Comparison of ENCODE assay signal across 8 cellular contexts in genomic region chr7:129225931-129226572, GRCh38. TPM values are rescaled to one million over a fixed set of nuclear protein-coding genes. Genes with fewer than 3 reads are reported as not detected.
A peak's percentile ranks its signal among the peaks of the same experiment; 100 is the strongest.
DNase-seq lines count a peak whose midpoint lies in the region; TF ChIP-seq lines count a peak whose summit lies in the region.

No MANE protein-coding gene starts in this region.

- H3K27ac ChIP-seq in SU-DHL-6 (ENCODE audit: low read depth, low read length): no peak overlapping the region

- no peaks in the 10 kb centered on the region for H3K9me3 Mint-ChIP-seq in activated CD4-positive, alpha-beta T cell treated with anti-CD3 and anti-CD28 coated beads, Interleukin-2, amount 10 ng/mL, durations not matched to agents 24 days and 14 days

- H3K9ac ChIP-seq in SU-DHL-6 (ENCODE audit: low read length): peak overlapping the region; percentile 73

- H3K9me3 ChIP-seq in SU-DHL-6 (ENCODE audit: insufficient read depth, low read length): no peaks in the 10 kb centered on the region

- no peaks in the 10 kb centered on the region for H3K9me2 ChIP-seq in SU-DHL-6 (replicated peaks; ENCODE audit: insufficient read depth, low read length)

- H3K4me1 Mint-ChIP-seq in activated CD4-positive, alpha-beta T cell treated with anti-CD3 and anti-CD28 coated beads, Interleukin-2, amount 10 ng/mL, durations not matched to agents 24 days and 14 days: peaks cover 24% of the 10 kb centered on the region

- intact Hi-C loops in activated CD4-positive, alpha-beta T cell treated with anti-CD3 and anti-CD28 coated beads, Interleukin-2, amount 10 ng/mL, durations not matched to agents 24 days and 14 days (cut with micrococcal nuclease): loop anchor here (2.0 to 10.0 kb wide), 2 partner anchors 723 to 881 kb away; partner anchors contain the start of gene RBM28

- H3K27ac Mint-ChIP-seq in activated CD4-positive, alpha-beta T cell treated with anti-CD3 and anti-CD28 coated beads, Interleukin-2, amount 10 ng/mL, durations not matched to agents 24 days and 14 days: peak overlapping the region; percentile 84

- H3K36me3 Mint-ChIP-seq in activated CD4-positive, alpha-beta T cell treated with anti-CD3 and anti-CD28 coated beads, Interleukin-2, amount 10 ng/mL, durations not matched to agents 24 days and 14 days (ENCODE audit: low read depth): no peaks in the 10 kb centered on the region

- H3K79me2 ChIP-seq in SU-DHL-6 (ENCODE audit: insufficient read depth, low read length): no peaks in the 10 kb centered on the region

- no peaks in the 10 kb centered on the region for H3K36me3 ChIP-seq in SU-DHL-6 (ENCODE audit: low read length)

- no peaks in the 10 kb centered on the region for H3K27me3 ChIP-seq in SU-DHL-6 (ENCODE audit: low read length)

- peak overlapping the region; percentile 84 for H3K4me2 ChIP-seq in SU-DHL-6 (ENCODE audit: low read depth, low read length, poor library complexity, severe bottlenecking)

- H3K4me3 ChIP-seq in SU-DHL-6 (ENCODE audit: insufficient read depth, low read length, poor library complexity, severe bottlenecking): peak overlapping the region; percentile 84
- peak overlapping the region; percentile 72 to 82 for H3K4me3 ChIP-seq in foreskin fibroblast (ENCODE audit: low read depth in 1 of 2, low read length in 2 of 2)
- peak overlapping the region; percentile 77 for H3K4me3 ChIP-seq in skeletal muscle cell (ENCODE audit: low read depth, low read length)

- H4K20me1 ChIP-seq in SU-DHL-6 (ENCODE audit: low read depth, low read length): no peaks in the 10 kb centered on the region

- DNase-seq in activated CD4-positive, alpha-beta T cell treated with anti-CD3 and anti-CD28 coated beads, Interleukin-2, amount 10 ng/mL, durations not matched to agents 24 days and 14 days: no peak
- no peak for DNase-seq in activated CD4-positive, alpha-beta T cell treated with anti-CD3 and anti-CD28 coated beads, Interleukin-2, amount 50 U/mL, for 4 hours
- DNase-seq in foreskin fibroblast: no peak
- DNase-seq in skeletal muscle cell (ENCODE audit: low read depth): no peak
- no peak for DNase-seq in A172 (ENCODE audit: low spot score)
- no peak for DNase-seq in NCI-H510A (lab: John Stamatoyannopoulos, UW)
- DNase-seq in SHP77 treated with DMSO at 0.1 percent for 48 hours (lab: John Stamatoyannopoulos, UW): no peak

- no peaks in the 10 kb centered on the region for H3K27me3 Mint-ChIP-seq in activated CD4-positive, alpha-beta T cell treated with anti-CD3 and anti-CD28 coated beads, Interleukin-2, amount 10 ng/mL, durations not matched to agents 24 days and 14 days

- TF ChIP-seq CTCF in SU-DHL-6 (IDR thresholded peaks at IDR 0.05; ENCODE audit: insufficient read depth, low read length, poor library complexity, severe bottlenecking) (no peak), foreskin fibroblast (IDR thresholded peaks at IDR 0.05; ENCODE audit: low read depth, low read length) (no peak)

- H2AFZ ChIP-seq in SU-DHL-6 (ENCODE audit: low read depth, low read length, severe bottlenecking): no peak overlapping the region

- peak overlapping the region; percentile 87 for H3K4me3 Mint-ChIP-seq in activated CD4-positive, alpha-beta T cell treated with anti-CD3 and anti-CD28 coated beads, Interleukin-2, amount 10 ng/mL, durations not matched to agents 24 days and 14 days

- H3F3A ChIP-seq in SU-DHL-6 (ENCODE audit: insufficient read depth): peaks cover 10% of the 10 kb centered on the region

RNA-seq across cellular contexts. Expression of gene AHCYL2, which starts 1.2 kb away (rescaled TPM):
- 10.7 and 11.1 TPM in 2 replicates for total RNA-seq in activated CD4-positive, alpha-beta T cell treated with anti-CD3 and anti-CD28 coated beads, Interleukin-2, amount 10 ng/mL, durations not matched to agents 24 days and 14 days
- total RNA-seq in A172 (2014; rRNA removed; shearing (Covaris generic)): 8.7 and 11.8 TPM in 2 replicates

RNA-seq across cellular contexts. Expression of gene SMO, which starts 37.6 kb away (rescaled TPM):
- 0.28 and 0.37 TPM in 2 replicates for total RNA-seq in activated CD4-positive, alpha-beta T cell treated with anti-CD3 and anti-CD28 coated beads, Interleukin-2, amount 10 ng/mL, durations not matched to agents 24 days and 14 days
- 28.6 and 31.4 TPM in 2 replicates for total RNA-seq in A172 (2014; rRNA removed; shearing (Covaris generic))

Comparison
In these comparisons a context has a peak if more than half of its experiments do, and no peak if none do; other contexts are left out.
1. RNA of gene SMO, which starts 37.6 kb away (total RNA-seq): 28.6 to 31.4 TPM in A172; 0.28 to 0.37 TPM in activated CD4-positive, alpha-beta T cell treated with anti-CD3 and anti-CD28 coated beads, Interleukin-2, amount 10 ng/mL, durations not matched to agents 24 days and 14 days; every median in the first group is over 10 times any median in the second.
2. Peak in every context shown above with its lines, with median percentiles within 50 percentile points of each other: H3K4me3 ChIP-seq.